ENCODE assay signal across 10 cellular contexts in the genomic region with DNA sequence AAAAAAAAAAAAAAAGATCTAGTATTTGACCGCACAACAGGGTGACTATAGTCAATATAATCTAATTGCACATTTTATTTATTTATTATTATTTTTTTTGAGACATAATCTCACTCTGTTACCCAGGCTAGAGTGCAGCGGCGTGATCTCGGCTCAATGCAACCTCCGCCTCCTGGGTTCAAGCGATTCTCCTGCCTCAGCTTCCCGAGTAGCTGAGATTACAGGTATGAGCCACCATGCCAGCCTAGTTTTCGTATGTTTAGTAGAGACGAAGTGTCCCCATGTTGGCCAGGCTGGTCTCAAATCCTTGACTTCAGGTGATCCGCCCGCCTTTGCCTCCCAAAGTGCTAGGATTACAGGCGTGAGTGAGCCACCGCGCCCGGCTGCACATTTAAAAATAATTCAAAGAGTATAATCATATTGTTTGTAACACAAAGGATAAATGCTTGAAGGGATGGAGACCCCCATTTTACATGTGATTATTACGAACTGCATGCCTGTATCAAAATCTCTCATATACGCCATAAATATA. TPM values are rescaled to one million over a fixed set of nuclear protein-coding genes. Genes with fewer than 3 reads are reported as not detected.
DNase-seq lines count a peak whose midpoint lies in the region; ATAC-seq, FAIRE-seq and TF ChIP-seq lines count a peak whose summit lies in the region.
"Had no signal": no experiment of that assay in that cellular context is flagged by ENCODE, and none has a peak within 500 bp of the region (broad histone marks: within the 10 kb centered on the region; RNA-seq: fewer than 3 reads in every experiment).

No MANE protein-coding gene starts in this region.

- no peak for TF ChIP-seq RAD21 in HepG2 (CRISPR knock-in tag; IDR thresholded peaks at IDR 0.05)

- peaks cover 17% of the 10 kb centered on the region for H3K4me1 Mint-ChIP-seq in activated CD4-positive, alpha-beta T cell treated with anti-CD3 and anti-CD28 coated beads, Interleukin-2, amount 10 ng/mL, durations not matched to agents 7 days and 5 days
- peaks cover 15% of the 10 kb centered on the region for H3K4me1 Mint-ChIP-seq in activated naive CD8-positive, alpha-beta T cell treated with anti-CD3 and anti-CD28 coated beads for 36 hours

- peaks cover 4% of the 10 kb centered on the region for H3K36me3 Mint-ChIP-seq in activated CD4-positive, alpha-beta T cell treated with anti-CD3 and anti-CD28 coated beads, Interleukin-2, amount 10 ng/mL, durations not matched to agents 7 days and 5 days (ENCODE audit: low read depth)
- peaks cover 4% of the 10 kb centered on the region for H3K36me3 Mint-ChIP-seq in activated naive CD8-positive, alpha-beta T cell treated with anti-CD3 and anti-CD28 coated beads for 36 hours

- DNase-seq in activated CD4-positive, alpha-beta T cell treated with anti-CD3 and anti-CD28 coated beads, Interleukin-2, amount 10 ng/mL, durations not matched to agents 7 days and 5 days = no peak
- no peak for DNase-seq in activated CD4-positive, alpha-beta T cell treated with anti-CD3 and anti-CD28 coated beads for 48 hours
- no peak for DNase-seq in activated naive CD8-positive, alpha-beta T cell treated with anti-CD3 and anti-CD28 coated beads for 36 hours
- DNase-seq in HepG2 (ENCODE audit: low spot score) = no peak
- DNase-seq in thyroid gland = peak; percentile 28 to 35
- DNase-seq in GM19238 (ENCODE audit: insufficient read length, low spot score) = no peak
- no peak for DNase-seq in effector CD8-positive, alpha-beta T cell (lab: John Stamatoyannopoulos, UW)
- no peak for DNase-seq in AG20443 (ENCODE audit: low spot score)
- DNase-seq: NCI-H2029 treated with DMSO at 0.1 percent for 48 hours had no signal

- TF ChIP-seq CTCF in HepG2 (CRISPR knock-in tag; IDR thresholded peaks at IDR 0.05) (no peak), thyroid gland (IDR thresholded peaks at IDR 0.05) (no peak)

- H3K36me3 ChIP-seq in HepG2 (replicated peaks in 1 of 2; ENCODE audit: control insufficient read depth in 1 of 2, insufficient read depth in 2 of 2, low read length in 2 of 2) = peaks cover 4 to 10% of the 10 kb centered on the region in 2 experiments; a peak in 3 of 5 replicates
- peaks cover 0 to 7% of the 10 kb centered on the region in 2 donors for H3K36me3 ChIP-seq in thyroid gland

- peak overlapping the region; percentile 98 to 100 (median 100) for H3K4me3 ChIP-seq in HepG2 (replicated peaks in 1 of 3; ENCODE audit: insufficient read depth in 1 of 3, low read depth in 2 of 3, low read length in 3 of 3)
- H3K4me3 ChIP-seq in thyroid gland (replicated peaks in 1 of 3) = peak overlapping the region; percentile 77 to 90 (median 86)

- no peak for TF ChIP-seq EP300 in HepG2 (IDR thresholded peaks at IDR 0.05; ENCODE audit: low read depth in 2 of 2, low read length in 2 of 2)
- TF ChIP-seq EP300 in HepG2 (CRISPR knock-in tag; IDR thresholded peaks at IDR 0.05; ENCODE audit: borderline replicate concordance) = no peak

- POLR2A ChIA-PET in activated CD4-positive, alpha-beta T cell treated with anti-CD3 and anti-CD28 coated beads, Interleukin-2, amount 10 ng/mL, durations not matched to agents 7 days and 5 days (lab: Charles Lee) = no interaction called here
- POLR2A ChIA-PET in HepG2 (lab: Yijun Ruan, JAX) = interaction anchor here (0.9 to 3.1 kb wide), 4 partner anchors 23 to 225 kb away, joined by 3 to 40 read pairs (median 10); partner anchors contain the start of genes SEC14L5 and ZNF500

- H3K4me1 ChIP-seq in HepG2 (ENCODE audit: insufficient read depth, low read length) = peaks cover 20% of the 10 kb centered on the region
- H3K4me1 ChIP-seq in thyroid gland = peaks cover 0 to 9% of the 10 kb centered on the region in 2 donors

- no peaks in the 10 kb centered on the region for H4K20me1 ChIP-seq in HepG2 (ENCODE audit: insufficient read depth, low read length)

- H3K27me3 Mint-ChIP-seq in activated CD4-positive, alpha-beta T cell treated with anti-CD3 and anti-CD28 coated beads, Interleukin-2, amount 10 ng/mL, durations not matched to agents 7 days and 5 days = no peaks in the 10 kb centered on the region
- no peaks in the 10 kb centered on the region for H3K27me3 Mint-ChIP-seq in activated naive CD8-positive, alpha-beta T cell treated with anti-CD3 and anti-CD28 coated beads for 36 hours

- no peaks in the 10 kb centered on the region for H3K9me3 Mint-ChIP-seq in activated CD4-positive, alpha-beta T cell treated with anti-CD3 and anti-CD28 coated beads, Interleukin-2, amount 10 ng/mL, durations not matched to agents 7 days and 5 days
- H3K9me3 Mint-ChIP-seq in activated naive CD8-positive, alpha-beta T cell treated with anti-CD3 and anti-CD28 coated beads for 36 hours = no peaks in the 10 kb centered on the region

- 22% methylated on average over 17 of the region's 17 CpGs for whole genome bisulfite sequencing in HepG2 (ENCODE audit: low lambda C conversion rate)
- WGBS in thyroid gland, 2 donors = 23 to 27% methylated on average over 17 of the region's 17 CpGs

- BruUV-seq in HepG2 (replicated peaks; lab: Mats Ljungman, UMichigan) = no TSS peak

- TF ChIP-seq POLR2A in HepG2 (IDR thresholded peaks at IDR 0.05; ENCODE audit: insufficient read depth in 1 of 2, low read depth in 2 of 2, low read length in 2 of 2) (no peak), thyroid gland (IDR thresholded peaks at IDR 0.05) (no peak)

- in situ Hi-C loops in HepG2 (cut with HindIII; ENCODE audit: extremely low pct_ligation_motif_present, low pct_unique_long_range_greater_than_20kb) = no loop called here

- no peak for ATAC-seq in HepG2

- peak overlapping the region; percentile 76 for H3K27ac Mint-ChIP-seq in activated CD4-positive, alpha-beta T cell treated with anti-CD3 and anti-CD28 coated beads, Interleukin-2, amount 10 ng/mL, durations not matched to agents 7 days and 5 days
- H3K27ac Mint-ChIP-seq in activated naive CD8-positive, alpha-beta T cell treated with anti-CD3 and anti-CD28 coated beads for 36 hours = peak overlapping the region; percentile 75

- CTCF ChIA-PET in activated CD4-positive, alpha-beta T cell treated with anti-CD3 and anti-CD28 coated beads, Interleukin-2, amount 10 ng/mL, durations not matched to agents 7 days and 5 days (lab: Charles Lee) = interaction anchor here (0.6 to 1.7 kb wide), 4 partner anchors 9 to 228 kb away, joined by 3 to 7 read pairs (median 5); partner anchors contain the start of gene NUDT16L1
- CTCF ChIA-PET in HepG2 (lab: Yijun Ruan, JAX; ENCODE audit: low intra/inter-chr PET ratio, low total read pairs) = interaction anchor here (0.6 kb wide), 1 partner anchor 81 kb away, joined by 3 read pairs; no protein-coding TSS in a partner anchor

- peak overlapping the region; percentile 95 for H3K9ac ChIP-seq in HepG2 (ENCODE audit: insufficient read depth, low read depth, low read length)

- no peak overlapping the region for H2AFZ ChIP-seq in HepG2 (ENCODE audit: low read length)

- H3K27ac ChIP-seq in HepG2 (ENCODE audit: extremely low read length, insufficient read depth, low read length) = peak overlapping the region; percentile 80
- no peak overlapping the region for H3K27ac ChIP-seq in thyroid gland

- intact Hi-C loops in HepG2 (cut with micrococcal nuclease; ENCODE audit: unreplicated experiment) (loop anchor here (5.0 kb wide), 1 partner anchor 69 kb away; the partner anchor contains the start of gene ROGDI), thyroid gland (cut with DNase I) (loop anchor here (5.0 to 10.0 kb wide), 2 partner anchors 36 to 222 kb away; partner anchors contain the start of gene SEC14L5)

- H3K9me3 ChIP-seq in HepG2 (ENCODE audit: low read length) = no peaks in the 10 kb centered on the region
- H3K9me3 ChIP-seq in thyroid gland = no peaks in the 10 kb centered on the region

- H3K27me3 ChIP-seq in HepG2 (ENCODE audit: control insufficient read depth in 1 of 2, insufficient read depth in 2 of 2, low read length in 2 of 2) (no peaks in the 10 kb centered on the region; a peak in 2 of 5 replicates), thyroid gland (no peaks in the 10 kb centered on the region)

- peak overlapping the region; percentile 81 for H3K4me2 ChIP-seq in HepG2 (ENCODE audit: low read depth, low read length)

- no peak for FAIRE-seq in HepG2 (lab: Jason Lieb, UNC)
- FAIRE-seq: G401.6 had no signal

- peak overlapping the region; percentile 81 for H3K4me3 Mint-ChIP-seq in activated CD4-positive, alpha-beta T cell treated with anti-CD3 and anti-CD28 coated beads, Interleukin-2, amount 10 ng/mL, durations not matched to agents 7 days and 5 days
- peak overlapping the region; percentile 88 for H3K4me3 Mint-ChIP-seq in activated naive CD8-positive, alpha-beta T cell treated with anti-CD3 and anti-CD28 coated beads for 36 hours

- H3K79me2 ChIP-seq in HepG2 (ENCODE audit: insufficient read depth, low read length) = peaks cover 21% of the 10 kb centered on the region

RNA-seq across cellular contexts. Expression of gene ANKS3, which starts 0.8 kb away (rescaled TPM):
- 10 to 100 TPM; 12.4 to 16.7 TPM for total RNA-seq in activated CD4-positive, alpha-beta T cell treated with anti-CD3 and anti-CD28 coated beads, Interleukin-2, amount 10 ng/mL, durations not matched to agents 7 days and 5 days
- total RNA-seq in activated naive CD8-positive, alpha-beta T cell treated with anti-CD3 and anti-CD28 coated beads for 36 hours = 10 to 100 TPM; 12.1 to 16.1 TPM
- total RNA-seq in HepG2 (2016; rRNA removed; fragmentation: Illumina TruSeq; extraction: Trizol) (6.6 and 15.9 TPM in 2 replicates), thyroid gland (10 to 100 TPM; 22.9 to 35.3 (median 25.1) TPM)
- total RNA-seq in HepG2 (2016; cell fraction: cytosol; rRNA removed; fragmentation: Illumina TruSeq; extraction: Trizol; ENCODE audit: low read depth) = 34.4 and 34.9 TPM in 2 replicates
- total RNA-seq in HepG2 (2016; cell fraction: insoluble cytoplasmic fraction; rRNA removed; fragmentation: Illumina TruSeq; extraction: Trizol) = 6.2 and 13.8 TPM in 2 replicates
- 29.2 and 30.9 TPM in 2 replicates for total RNA-seq in HepG2 (2016; cell fraction: membrane; rRNA removed; fragmentation: Illumina TruSeq; extraction: Trizol)
- total RNA-seq in HepG2 (2016; cell fraction: nucleus; rRNA removed; fragmentation: Illumina TruSeq; extraction: Trizol) = 17.3 and 17.4 TPM in 2 replicates
- 11.4 and 14.4 TPM in 2 replicates for polyA plus RNA-seq in HepG2 (2011; rRNA removed)
- polyA plus RNA-seq in HepG2 (2011; cell fraction: cytosol; rRNA removed) = 5.8 and 7.5 TPM in 2 replicates
- polyA plus RNA-seq in HepG2 (2011; cell fraction: nucleus; rRNA removed) = 58.0 and 68.7 TPM in 2 replicates
- polyA plus RNA-seq in HepG2 (2012) = 6.3 and 7.6 TPM in 2 replicates
- polyA plus RNA-seq in HepG2 (2016; cell fraction: cytosol; fragmentation: Illumina TruSeq; extraction: Trizol; ENCODE audit: low read depth) = 2.4 and 2.5 TPM in 2 replicates
- polyA plus RNA-seq in HepG2 (2016; cell fraction: insoluble cytoplasmic fraction; fragmentation: Illumina TruSeq; extraction: Trizol; ENCODE audit: low read depth) = 3.9 and 5.0 TPM in 2 replicates
- polyA plus RNA-seq in HepG2 (2016; cell fraction: membrane; fragmentation: Illumina TruSeq; extraction: Trizol; ENCODE audit: low read depth) = 3.0 and 4.2 TPM in 2 replicates
- 32.9 and 37.2 TPM in 2 replicates for polyA plus RNA-seq in HepG2 (2016; cell fraction: nucleus; fragmentation: Illumina TruSeq; extraction: Trizol; ENCODE audit: insufficient read depth, low read depth)
- polyA minus RNA-seq in HepG2 (2011; rRNA and poly(A)+ RNA removed; ENCODE audit: low replicate concordance) = 23.8 and 32.8 TPM in 2 replicates
- 3.9 and 4.8 TPM in 2 replicates for polyA minus RNA-seq in HepG2 (2011; cell fraction: cytosol; rRNA and poly(A)+ RNA removed)
- 25.6 and 28.0 TPM in 2 replicates for polyA minus RNA-seq in HepG2 (2011; cell fraction: nucleus; rRNA and poly(A)+ RNA removed)

RNA-seq across cellular contexts. Expression of gene DNAAF8, which starts 1.1 kb away (rescaled TPM):
- total RNA-seq in activated CD4-positive, alpha-beta T cell treated with anti-CD3 and anti-CD28 coated beads, Interleukin-2, amount 10 ng/mL, durations not matched to agents 7 days and 5 days = under 1 TPM; 0.21 to 0.40 TPM
- total RNA-seq in activated naive CD8-positive, alpha-beta T cell treated with anti-CD3 and anti-CD28 coated beads for 36 hours = under 1 TPM; 0.10 to 0.62 TPM
- total RNA-seq in HepG2 (2016; rRNA removed; fragmentation: Illumina TruSeq; extraction: Trizol) = 0.38 and 0.44 TPM in 2 replicates
- total RNA-seq in HepG2 (2016; cell fraction: cytosol; rRNA removed; fragmentation: Illumina TruSeq; extraction: Trizol; ENCODE audit: low read depth) = 0.44 and 0.81 TPM in 2 replicates
- total RNA-seq in HepG2 (2016; cell fraction: insoluble cytoplasmic fraction; rRNA removed; fragmentation: Illumina TruSeq; extraction: Trizol) = 0.15 TPM in 1 of 2 replicates, not detected in the other
- 0.14 and 0.65 TPM in 2 replicates for total RNA-seq in HepG2 (2016; cell fraction: membrane; rRNA removed; fragmentation: Illumina TruSeq; extraction: Trizol)
- 0.31 TPM in 1 of 2 replicates, not detected in the other for total RNA-seq in HepG2 (2016; cell fraction: nucleus; rRNA removed; fragmentation: Illumina TruSeq; extraction: Trizol)
- polyA plus RNA-seq in HepG2 (2011; rRNA removed) = 0.27 TPM in 1 of 2 replicates, not detected in the other
- polyA plus RNA-seq in HepG2 (2011; cell fraction: cytosol; rRNA removed) = 0.03 and 0.16 TPM in 2 replicates
- not detected in 2 replicates for polyA plus RNA-seq in HepG2 (2011; cell fraction: nucleus; rRNA removed)
- polyA plus RNA-seq in HepG2 (2012) = 0.12 and 0.21 TPM in 2 replicates
- polyA plus RNA-seq in HepG2 (2016; cell fraction: cytosol; fragmentation: Illumina TruSeq; extraction: Trizol; ENCODE audit: low read depth) = 0.15 and 0.24 TPM in 2 replicates
- polyA plus RNA-seq in HepG2 (2016; cell fraction: insoluble cytoplasmic fraction; fragmentation: Illumina TruSeq; extraction: Trizol; ENCODE audit: low read depth) = 0.34 and 0.57 TPM in 2 replicates
- 0.17 and 0.40 TPM in 2 replicates for polyA plus RNA-seq in HepG2 (2016; cell fraction: membrane; fragmentation: Illumina TruSeq; extraction: Trizol; ENCODE audit: low read depth)
- polyA plus RNA-seq in HepG2 (2016; cell fraction: nucleus; fragmentation: Illumina TruSeq; extraction: Trizol; ENCODE audit: insufficient read depth, low read depth) = not detected in 2 replicates
- 0.70 TPM in 1 of 2 replicates, not detected in the other for polyA minus RNA-seq in HepG2 (2011; rRNA and poly(A)+ RNA removed; ENCODE audit: low replicate concordance)
- polyA minus RNA-seq in HepG2 (2011; cell fraction: cytosol; rRNA and poly(A)+ RNA removed) = not detected in 2 replicates
- 0.50 TPM in 1 of 2 replicates, not detected in the other for polyA minus RNA-seq in HepG2 (2011; cell fraction: nucleus; rRNA and poly(A)+ RNA removed)
- 1 to 10 TPM in 3 of 4 donors, under 1 TPM in 1; 0.25 to 4.1 (median 2.8) TPM for total RNA-seq in thyroid gland

RNA-seq across cellular contexts. Expression of gene ZNF500, which starts 33.7 kb away (rescaled TPM):
- total RNA-seq in activated CD4-positive, alpha-beta T cell treated with anti-CD3 and anti-CD28 coated beads, Interleukin-2, amount 10 ng/mL, durations not matched to agents 7 days and 5 days = 10 to 100 TPM; 12.7 to 18.7 TPM
- total RNA-seq in activated naive CD8-positive, alpha-beta T cell treated with anti-CD3 and anti-CD28 coated beads for 36 hours = 1 to 10 TPM; 7.5 to 9.3 TPM
- total RNA-seq in HepG2 (2016; rRNA removed; fragmentation: Illumina TruSeq; extraction: Trizol) (8.1 and 12.2 TPM in 2 replicates), thyroid gland (10 to 100 TPM; 11.8 to 20.6 (median 17.6) TPM)
- 1.6 and 1.9 TPM in 2 replicates for total RNA-seq in HepG2 (2016; cell fraction: cytosol; rRNA removed; fragmentation: Illumina TruSeq; extraction: Trizol; ENCODE audit: low read depth)
- total RNA-seq in HepG2 (2016; cell fraction: insoluble cytoplasmic fraction; rRNA removed; fragmentation: Illumina TruSeq; extraction: Trizol) = 8.1 and 12.2 TPM in 2 replicates
- total RNA-seq in HepG2 (2016; cell fraction: membrane; rRNA removed; fragmentation: Illumina TruSeq; extraction: Trizol) = 3.8 and 4.4 TPM in 2 replicates
- 9.6 and 15.9 TPM in 2 replicates for total RNA-seq in HepG2 (2016; cell fraction: nucleus; rRNA removed; fragmentation: Illumina TruSeq; extraction: Trizol)
- polyA plus RNA-seq in HepG2 (2011; rRNA removed) = 6.1 and 7.4 TPM in 2 replicates
- 3.0 and 4.9 TPM in 2 replicates for polyA plus RNA-seq in HepG2 (2011; cell fraction: cytosol; rRNA removed)
- polyA plus RNA-seq in HepG2 (2011; cell fraction: nucleus; rRNA removed) = 17.2 and 20.4 TPM in 2 replicates
- 3.2 and 3.5 TPM in 2 replicates for polyA plus RNA-seq in HepG2 (2012)
- 0.76 and 0.78 TPM in 2 replicates for polyA plus RNA-seq in HepG2 (2016; cell fraction: cytosol; fragmentation: Illumina TruSeq; extraction: Trizol; ENCODE audit: low read depth)
- 5.1 and 5.9 TPM in 2 replicates for polyA plus RNA-seq in HepG2 (2016; cell fraction: insoluble cytoplasmic fraction; fragmentation: Illumina TruSeq; extraction: Trizol; ENCODE audit: low read depth)
- 1.9 and 2.5 TPM in 2 replicates for polyA plus RNA-seq in HepG2 (2016; cell fraction: membrane; fragmentation: Illumina TruSeq; extraction: Trizol; ENCODE audit: low read depth)
- 19.3 and 24.8 TPM in 2 replicates for polyA plus RNA-seq in HepG2 (2016; cell fraction: nucleus; fragmentation: Illumina TruSeq; extraction: Trizol; ENCODE audit: insufficient read depth, low read depth)
- 17.1 and 19.6 TPM in 2 replicates for polyA minus RNA-seq in HepG2 (2011; rRNA and poly(A)+ RNA removed; ENCODE audit: low replicate concordance)
- 2.6 and 3.3 TPM in 2 replicates for polyA minus RNA-seq in HepG2 (2011; cell fraction: cytosol; rRNA and poly(A)+ RNA removed)
- 11.8 and 12.1 TPM in 2 replicates for polyA minus RNA-seq in HepG2 (2011; cell fraction: nucleus; rRNA and poly(A)+ RNA removed)

RNA-seq across cellular contexts. Expression of gene NUDT16L1, which starts 39.9 kb away (rescaled TPM):
- 10 to 100 TPM; 32.3 to 35.5 TPM for total RNA-seq in activated CD4-positive, alpha-beta T cell treated with anti-CD3 and anti-CD28 coated beads, Interleukin-2, amount 10 ng/mL, durations not matched to agents 7 days and 5 days
- total RNA-seq in activated naive CD8-positive, alpha-beta T cell treated with anti-CD3 and anti-CD28 coated beads for 36 hours = 10 to 100 TPM; 26.5 to 29.1 TPM
- total RNA-seq in HepG2 (2016; rRNA removed; fragmentation: Illumina TruSeq; extraction: Trizol) (40.5 and 41.0 TPM in 2 replicates), thyroid gland (10 to 100 TPM; 27.0 to 61.1 (median 38.9) TPM)
- total RNA-seq in HepG2 (2016; cell fraction: cytosol; rRNA removed; fragmentation: Illumina TruSeq; extraction: Trizol; ENCODE audit: low read depth) = 10.3 and 11.1 TPM in 2 replicates
- 42.6 and 42.7 TPM in 2 replicates for total RNA-seq in HepG2 (2016; cell fraction: insoluble cytoplasmic fraction; rRNA removed; fragmentation: Illumina TruSeq; extraction: Trizol)
- 18.6 and 20.4 TPM in 2 replicates for total RNA-seq in HepG2 (2016; cell fraction: membrane; rRNA removed; fragmentation: Illumina TruSeq; extraction: Trizol)
- total RNA-seq in HepG2 (2016; cell fraction: nucleus; rRNA removed; fragmentation: Illumina TruSeq; extraction: Trizol) = 16.9 and 17.3 TPM in 2 replicates
- polyA plus RNA-seq in HepG2 (2011; rRNA removed) = 28.0 and 28.9 TPM in 2 replicates
- 27.9 and 47.5 TPM in 2 replicates for polyA plus RNA-seq in HepG2 (2011; cell fraction: cytosol; rRNA removed)
- polyA plus RNA-seq in HepG2 (2011; cell fraction: nucleus; rRNA removed) = 33.3 and 34.9 TPM in 2 replicates
- 17.6 and 17.9 TPM in 2 replicates for polyA plus RNA-seq in HepG2 (2012)
- polyA plus RNA-seq in HepG2 (2016; cell fraction: cytosol; fragmentation: Illumina TruSeq; extraction: Trizol; ENCODE audit: low read depth) = 13.1 and 13.9 TPM in 2 replicates
- 49.7 and 50.3 TPM in 2 replicates for polyA plus RNA-seq in HepG2 (2016; cell fraction: insoluble cytoplasmic fraction; fragmentation: Illumina TruSeq; extraction: Trizol; ENCODE audit: low read depth)
- 15.2 and 17.7 TPM in 2 replicates for polyA plus RNA-seq in HepG2 (2016; cell fraction: membrane; fragmentation: Illumina TruSeq; extraction: Trizol; ENCODE audit: low read depth)
- 32.3 and 35.4 TPM in 2 replicates for polyA plus RNA-seq in HepG2 (2016; cell fraction: nucleus; fragmentation: Illumina TruSeq; extraction: Trizol; ENCODE audit: insufficient read depth, low read depth)
- polyA minus RNA-seq in HepG2 (2011; rRNA and poly(A)+ RNA removed; ENCODE audit: low replicate concordance) = 14.3 and 41.1 TPM in 2 replicates
- polyA minus RNA-seq in HepG2 (2011; cell fraction: cytosol; rRNA and poly(A)+ RNA removed) = 8.9 and 10.9 TPM in 2 replicates
- polyA minus RNA-seq in HepG2 (2011; cell fraction: nucleus; rRNA and poly(A)+ RNA removed) = 10.6 and 11.6 TPM in 2 replicates

RNA-seq across cellular contexts. Expression of gene SEPTIN12, which starts 54.9 kb away (rescaled TPM):
- total RNA-seq in activated CD4-positive, alpha-beta T cell treated with anti-CD3 and anti-CD28 coated beads, Interleukin-2, amount 10 ng/mL, durations not matched to agents 7 days and 5 days = not detected
- not detected for total RNA-seq in activated naive CD8-positive, alpha-beta T cell treated with anti-CD3 and anti-CD28 coated beads for 36 hours
- 0.22 TPM in 1 of 2 replicates, not detected in the other for total RNA-seq in HepG2 (2016; rRNA removed; fragmentation: Illumina TruSeq; extraction: Trizol)
- total RNA-seq in HepG2 (2016; cell fraction: cytosol; rRNA removed; fragmentation: Illumina TruSeq; extraction: Trizol; ENCODE audit: low read depth) = not detected in 2 replicates
- not detected in 2 replicates for total RNA-seq in HepG2 (2016; cell fraction: insoluble cytoplasmic fraction; rRNA removed; fragmentation: Illumina TruSeq; extraction: Trizol)
- total RNA-seq in HepG2 (2016; cell fraction: membrane; rRNA removed; fragmentation: Illumina TruSeq; extraction: Trizol) = not detected in 2 replicates
- total RNA-seq in HepG2 (2016; cell fraction: nucleus; rRNA removed; fragmentation: Illumina TruSeq; extraction: Trizol) = not detected in 2 replicates
- polyA plus RNA-seq in HepG2 (2011; rRNA removed) = 0.31 TPM in 1 of 2 replicates, not detected in the other
- polyA plus RNA-seq in HepG2 (2011; cell fraction: cytosol; rRNA removed) = not detected in 2 replicates
- 0.29 and 0.43 TPM in 2 replicates for polyA plus RNA-seq in HepG2 (2011; cell fraction: nucleus; rRNA removed)
- 0.50 TPM in 1 of 2 replicates, not detected in the other for polyA plus RNA-seq in HepG2 (2012)
- polyA plus RNA-seq in HepG2 (2016; cell fraction: cytosol; fragmentation: Illumina TruSeq; extraction: Trizol; ENCODE audit: low read depth) = not detected in 2 replicates
- polyA plus RNA-seq in HepG2 (2016; cell fraction: insoluble cytoplasmic fraction; fragmentation: Illumina TruSeq; extraction: Trizol; ENCODE audit: low read depth) = not detected in 2 replicates
- polyA plus RNA-seq in HepG2 (2016; cell fraction: membrane; fragmentation: Illumina TruSeq; extraction: Trizol; ENCODE audit: low read depth) = not detected in 2 replicates
- polyA plus RNA-seq in HepG2 (2016; cell fraction: nucleus; fragmentation: Illumina TruSeq; extraction: Trizol; ENCODE audit: insufficient read depth, low read depth) = not detected in 2 replicates
- 0.89 TPM in 1 of 2 replicates, not detected in the other for polyA minus RNA-seq in HepG2 (2011; rRNA and poly(A)+ RNA removed; ENCODE audit: low replicate concordance)
- not detected in 2 replicates for polyA minus RNA-seq in HepG2 (2011; cell fraction: cytosol; rRNA and poly(A)+ RNA removed)
- not detected in 2 replicates for polyA minus RNA-seq in HepG2 (2011; cell fraction: nucleus; rRNA and poly(A)+ RNA removed)
- total RNA-seq in thyroid gland = under 1 TPM in 1 of 4 donors, not detected in 3; 0.54 TPM

Comparison
In these comparisons a context has a peak if more than half of its experiments do, and no peak if none do; other contexts are left out.
1. DNase-seq: peak in thyroid gland (2 of 2); none in activated CD4-positive, alpha-beta T cell treated with anti-CD3 and anti-CD28 coated beads, Interleukin-2, amount 10 ng/mL, durations not matched to agents 7 days and 5 days (single experiment), activated CD4-positive, alpha-beta T cell treated with anti-CD3 and anti-CD28 coated beads for 48 hours (single experiment), activated naive CD8-positive, alpha-beta T cell treated with anti-CD3 and anti-CD28 coated beads for 36 hours (single experiment), HepG2 (single experiment), GM19238 (single experiment), effector CD8-positive, alpha-beta T cell (single experiment) and AG20443 (single experiment).